1 cellular context compared by ENCODE assay signal in genomic region chr7:152145853-152146466, GRCh38.
TF ChIP-seq lines count a peak whose summit lies in the region.

No MANE protein-coding gene starts in this region.

TF ChIP-seq in K562, 482 proteins besides CTCF, POLR2A, EP300 and RAD21 (continued from another document):
- TF ChIP-seq PBX2 (CRISPR knock-in tag; IDR thresholded peaks at IDR 0.05; ENCODE audit: low read depth) (no peak), PBX2 (tag; conservative IDR thresholded peaks at IDR 0.05; ENCODE audit: low read depth) (0 out of 2 replicates have a peak, but pooled peaks have one; percentile 17), ILF3 (IDR thresholded peaks at IDR 0.05; ENCODE audit: borderline replicate concordance) (no peak), CBX1 (IDR thresholded peaks at IDR 0.05; ENCODE audit: low read depth) (no peak), POU5F1 (IDR thresholded peaks at IDR 0.05; ENCODE audit: borderline replicate concordance, low read depth, low read length, partially characterized antibody) (no peak), SMARCA5 (IDR thresholded peaks at IDR 0.05) (no peak), ZNF124 (CRISPR knock-in tag; IDR thresholded peaks at IDR 0.05) (no peak), PRPF4 (IDR thresholded peaks at IDR 0.05; ENCODE audit: insufficient read depth, low read depth, low read length, poor library complexity, severe bottlenecking) (no peak), RFX5 (IDR thresholded peaks at IDR 0.05; ENCODE audit: low read depth, low read length) (no peak), MGA (IDR thresholded peaks at IDR 0.05) (no peak), RNF2 (IDR thresholded peaks at IDR 0.05) (no peak), HNRNPK (IDR thresholded peaks at IDR 0.05; ENCODE audit: low read depth, low read length, poor library complexity, severe bottlenecking) (no peak), MEIS2 (IDR thresholded peaks at IDR 0.05; ENCODE audit: partially characterized antibody) (peak; percentile 43), LCOR (CRISPR knock-in tag; IDR thresholded peaks at IDR 0.05) (peak; percentile 36; the same call in 1 of the 2 replicates), RCOR1 (IDR thresholded peaks at IDR 0.05; ENCODE audit: borderline replicate concordance in 1 of 2, low read depth in 2 of 2, low read length in 2 of 2) (peak in 1 of 2 experiments; percentile 45; a peak in 1 of 4 replicates), STAT5B (CRISPR knock-in tag; IDR thresholded peaks at IDR 0.05) (no peak)
- TF ChIP-seq, protein P1, sequence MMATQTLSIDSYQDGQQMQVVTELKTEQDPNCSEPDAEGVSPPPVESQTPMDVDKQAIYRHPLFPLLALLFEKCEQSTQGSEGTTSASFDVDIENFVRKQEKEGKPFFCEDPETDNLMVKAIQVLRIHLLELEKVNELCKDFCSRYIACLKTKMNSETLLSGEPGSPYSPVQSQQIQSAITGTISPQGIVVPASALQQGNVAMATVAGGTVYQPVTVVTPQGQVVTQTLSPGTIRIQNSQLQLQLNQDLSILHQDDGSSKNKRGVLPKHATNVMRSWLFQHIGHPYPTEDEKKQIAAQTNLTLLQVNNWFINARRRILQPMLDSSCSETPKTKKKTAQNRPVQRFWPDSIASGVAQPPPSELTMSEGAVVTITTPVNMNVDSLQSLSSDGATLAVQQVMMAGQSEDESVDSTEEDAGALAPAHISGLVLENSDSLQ (IDR thresholded peaks at IDR 0.05): peak; percentile 12; the same call in 1 of the 2 replicates
